ENCODE assay signal across 8 cellular contexts in genomic region chr6:159761135-159761872, GRCh38. TPM values are rescaled to one million over a fixed set of nuclear protein-coding genes. Genes with fewer than 3 reads are reported as not detected.
DNase-seq lines count a peak whose midpoint lies in the region; ATAC-seq and TF ChIP-seq lines count a peak whose summit lies in the region.

No MANE protein-coding gene starts in this region.

- no peaks in the 10 kb centered on the region for H3K9me3 Mint-ChIP-seq in progenitor cell of endocrine pancreas (ENCODE audit: low read depth)

- peak; percentile 2 for ATAC-seq in GM18868 (IDR thresholded peaks at IDR 0.05; ENCODE audit: unreplicated experiment)

- H3K27ac ChIP-seq in cardiac muscle cell, result peak overlapping the region; percentile 89

- peak overlapping the region; percentile 92 for H3K4me3 Mint-ChIP-seq in progenitor cell of endocrine pancreas (ENCODE audit: low read depth)

- H3K9me3 ChIP-seq in cardiac muscle cell (ENCODE audit: low read depth), result no peaks in the 10 kb centered on the region

- peak overlapping the region; percentile 98 for H3K27ac Mint-ChIP-seq in progenitor cell of endocrine pancreas

- H3K27me3 Mint-ChIP-seq in progenitor cell of endocrine pancreas, result no peaks in the 10 kb centered on the region

- TF ChIP-seq CTCF in AG10803 (conservative IDR thresholded peaks at IDR 0.05; ENCODE audit: low read length) (no peak), cardiac muscle cell (IDR thresholded peaks at IDR 0.05; ENCODE audit: low read depth, low read length) (no peak), progenitor cell of endocrine pancreas (IDR thresholded peaks at IDR 0.05; ENCODE audit: unreplicated experiment) (no peak)

- peak overlapping the region; percentile 67 for H3K4me3 ChIP-seq in AG10803 (ENCODE audit: low read length)
- H3K4me3 ChIP-seq in cardiac muscle cell, result peak overlapping the region; percentile 45

- no peaks in the 10 kb centered on the region for H3K27me3 ChIP-seq in cardiac muscle cell

- H3K36me3 Mint-ChIP-seq in progenitor cell of endocrine pancreas (ENCODE audit: insufficient read depth), result peaks cover 24% of the 10 kb centered on the region

- peaks cover 16% of the 10 kb centered on the region for H3K4me1 ChIP-seq in cardiac muscle cell (ENCODE audit: low read depth)

- H3K4me1 Mint-ChIP-seq in progenitor cell of endocrine pancreas (ENCODE audit: low read depth), result peaks cover 25% of the 10 kb centered on the region

- DNase-seq in AG10803 (ENCODE audit: low read depth) (no peak), HuH-7 (ENCODE audit: low spot score) (peak; percentile 24), cardiac muscle cell (ENCODE audit: low read depth in 1 of 2, low spot score in 1 of 2) (peak; percentile 30 to 31), progenitor cell of endocrine pancreas (ENCODE audit: low spot score, unreplicated experiment) (peak; percentile 15), GM19240 (ENCODE audit: insufficient read length, low spot score) (no peak), NCI-H510A treated with DMSO at 0.1 percent for 48 hours (lab: John Stamatoyannopoulos, UW) (no peak)
- DNase-seq in activated T-helper 9 cell treated with anti-CD3 and anti-CD28 coated beads, Interleukin-2, amount 50 U/mL, for 16 hours (ENCODE audit: low read depth), result peak; percentile 2

- peaks cover 20% of the 10 kb centered on the region for H3K36me3 ChIP-seq in cardiac muscle cell

RNA-seq across cellular contexts. Expression of gene ACAT2, which starts 0.5 kb away (rescaled TPM):
- total RNA-seq in cardiac muscle cell (14.2 and 59.1 TPM in 2 replicates), progenitor cell of endocrine pancreas (85.1 and 103 TPM in 2 replicates)
- polyA plus RNA-seq in cardiac muscle cell, result 45.7 and 179 TPM in 2 replicates

RNA-seq across cellular contexts. Expression of gene TCP1, which starts 28.1 kb away (rescaled TPM):
- total RNA-seq in cardiac muscle cell, result 130 and 139 TPM in 2 replicates
- 164 and 173 TPM in 2 replicates for polyA plus RNA-seq in cardiac muscle cell
- 218 and 229 TPM in 2 replicates for total RNA-seq in progenitor cell of endocrine pancreas

RNA-seq across cellular contexts. Expression of gene MRPL18, which starts 29.0 kb away (rescaled TPM):
- total RNA-seq in cardiac muscle cell, result 50.5 and 83.0 TPM in 2 replicates
- polyA plus RNA-seq in cardiac muscle cell, result 73.1 and 75.6 TPM in 2 replicates
- 45.0 and 45.2 TPM in 2 replicates for total RNA-seq in progenitor cell of endocrine pancreas

RNA-seq across cellular contexts. Expression of gene WTAP, which starts 34.0 kb away (rescaled TPM):
- 56.9 and 64.2 TPM in 2 replicates for total RNA-seq in cardiac muscle cell
- 68.0 and 70.9 TPM in 2 replicates for polyA plus RNA-seq in cardiac muscle cell
- 126 and 131 TPM in 2 replicates for total RNA-seq in progenitor cell of endocrine pancreas

RNA-seq across cellular contexts. Expression of gene PNLDC1, which starts 38.8 kb away (rescaled TPM):
- total RNA-seq in cardiac muscle cell, result 0.09 TPM in 1 of 2 replicates, not detected in the other
- 0.09 and 0.31 TPM in 2 replicates for polyA plus RNA-seq in cardiac muscle cell
- total RNA-seq in progenitor cell of endocrine pancreas, result not detected in 2 replicates

Comparison
In these comparisons a context has a peak if more than half of its experiments do, and no peak if none do; other contexts are left out.
1. DNase-seq: peak in HuH-7 (single experiment), activated T-helper 9 cell treated with anti-CD3 and anti-CD28 coated beads, Interleukin-2, amount 50 U/mL, for 16 hours (single experiment), cardiac muscle cell (2 of 2) and progenitor cell of endocrine pancreas (single experiment); none in AG10803 (single experiment), GM19240 (single experiment) and NCI-H510A treated with DMSO at 0.1 percent for 48 hours (single experiment).